Comparison of ENCODE assay signal across 1 cellular context in the genomic region with DNA sequence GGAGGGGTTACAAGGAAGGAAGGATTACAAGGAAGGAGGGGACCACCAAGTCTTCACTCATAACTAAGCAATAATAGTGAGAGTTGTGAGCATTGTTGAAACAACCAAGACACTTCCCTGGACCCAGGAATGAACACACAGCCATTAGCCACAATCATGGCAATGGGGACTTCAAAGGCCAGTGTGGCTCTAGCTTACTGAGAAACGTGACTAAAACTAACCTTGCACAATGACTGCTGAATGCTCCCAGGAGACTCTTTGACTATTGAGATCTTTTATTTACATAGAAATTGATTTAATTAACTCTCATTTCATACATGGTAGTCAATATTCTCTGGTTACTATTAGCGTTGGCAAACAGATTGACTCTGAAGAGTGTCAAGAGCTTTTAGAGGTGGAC.
TF ChIP-seq lines count a peak whose summit lies in the region.

No MANE protein-coding gene starts in this region.

TF ChIP-seq in GM12878, 131 proteins besides CTCF, POLR2A, EP300 and RAD21 (continued from another document):
- TF ChIP-seq ATF2 (IDR thresholded peaks at IDR 0.05; ENCODE audit: low read length) (no peak), GABPA (IDR thresholded peaks at IDR 0.05; ENCODE audit: low read depth) (no peak), MEF2B (IDR thresholded peaks at IDR 0.05; ENCODE audit: partially characterized antibody, poor library complexity, severe bottlenecking) (peak; percentile 54), NRF1 (conservative IDR thresholded peaks at IDR 0.05; ENCODE audit: low read depth, low read length) (no peak), BCL11A (IDR thresholded peaks at IDR 0.05; ENCODE audit: low read depth, low read length) (0 out of 2 replicates have a peak, but pooled peaks have one; percentile 14), ZNF687 (IDR thresholded peaks at IDR 0.05) (no peak), TAF1 (IDR thresholded peaks at IDR 0.05; ENCODE audit: borderline replicate concordance, low read depth, low read length) (no peak), CBX3 (IDR thresholded peaks at IDR 0.05; ENCODE audit: borderline replicate concordance, low read depth) (no peak), ESRRA (IDR thresholded peaks at IDR 0.05; ENCODE audit: low read length) (no peak), TCF3 (IDR thresholded peaks at IDR 0.05; ENCODE audit: borderline replicate concordance, insufficient read depth, low read depth, low read length) (no peak)
